ENCODE assay signal across 16 cellular contexts in genomic region chr1:157781048-157781447, GRCh38. TPM values are rescaled to one million over a fixed set of nuclear protein-coding genes. Genes with fewer than 3 reads are reported as not detected.
DNase-seq lines count a peak whose midpoint lies in the region; ATAC-seq lines count a peak whose summit lies in the region.
"Had no signal": no experiment of that assay in that cellular context is flagged by ENCODE, and none has a peak within 500 bp of the region (broad histone marks: within the 10 kb centered on the region; RNA-seq: fewer than 3 reads in every experiment).

No MANE protein-coding gene starts in this region.

- peaks cover 10% of the 10 kb centered on the region for H3K4me1 Mint-ChIP-seq in stimulated activated naive CD8-positive, alpha-beta T cell treated with anti-CD3 and anti-CD28 coated beads, Interleukin-15, amount 100 ng/mL, for 72 hours
- H3K4me1 Mint-ChIP-seq in activated T-helper 1 cell treated with anti-CD3 and anti-CD28 coated beads, Interleukin-12 subunit alpha, Interleukin-12 subunit beta, Interleukin-2, Interleukin-4 antibody, amounts not matched to agents 30 ng/mL and 10 ng/mL and 1 ng/mL, durations not matched to agents 14 hours and 24 hours and 36 hours (ENCODE audit: low read depth) = no peaks in the 10 kb centered on the region

- no peak for DNase-seq in stimulated activated naive CD8-positive, alpha-beta T cell treated with anti-CD3 and anti-CD28 coated beads, Interleukin-15, amount 100 ng/mL, for 72 hours
- no peak for DNase-seq in stimulated activated naive CD8-positive, alpha-beta T cell treated with anti-CD3 and anti-CD28 coated beads, Interleukin-15, Interleukin-2, amounts not matched to agents 100 U/mL and 50 U/mL, for 24 hours
- peak; percentile 69 for DNase-seq in HT-29 (ENCODE audit: low spot score)
- no peak for DNase-seq in medulla oblongata (ENCODE audit: extremely low spot score)
- no peak for DNase-seq in NOMO-1 treated with DMSO at 0.1 percent for 48 hours (lab: John Stamatoyannopoulos, UW; ENCODE audit: unreplicated experiment)
- DNase-seq in activated T-helper 1 cell treated with anti-CD3 and anti-CD28 coated beads, Interleukin-12 subunit alpha, Interleukin-12 subunit beta, Interleukin-2, Interleukin-4 antibody, amounts not matched to agents 30 ng/mL and 10 ng/mL and 1 ng/mL, durations not matched to agents 14 hours and 24 hours and 36 hours (ENCODE audit: low spot score) = no peak
- no peak for DNase-seq in NCI-H128 (lab: John Stamatoyannopoulos, UW; ENCODE audit: unreplicated experiment)
- DNase-seq: foreskin fibroblast, IMR-90, NCI-H2227 treated with DMSO at 0.1 percent for 48 hours, substantia nigra had no signal

- H3K27ac Mint-ChIP-seq in stimulated activated naive CD8-positive, alpha-beta T cell treated with anti-CD3 and anti-CD28 coated beads, Interleukin-15, amount 100 ng/mL, for 72 hours = no peak overlapping the region
- no peak overlapping the region for H3K27ac Mint-ChIP-seq in activated T-helper 1 cell treated with anti-CD3 and anti-CD28 coated beads, Interleukin-12 subunit alpha, Interleukin-12 subunit beta, Interleukin-2, Interleukin-4 antibody, amounts not matched to agents 30 ng/mL and 10 ng/mL and 1 ng/mL, durations not matched to agents 14 hours and 24 hours and 36 hours
- H3K27ac Mint-ChIP-seq: activated naive CD4-positive, alpha-beta T cell treated with anti-CD3 and anti-CD28 coated beads, Interleukin-2, amount 50 U/mL, for 72 hours had no signal

- no peaks in the 10 kb centered on the region for H3K9me3 Mint-ChIP-seq in stimulated activated naive CD8-positive, alpha-beta T cell treated with anti-CD3 and anti-CD28 coated beads, Interleukin-15, amount 100 ng/mL, for 72 hours
- H3K9me3 Mint-ChIP-seq in activated T-helper 1 cell treated with anti-CD3 and anti-CD28 coated beads, Interleukin-12 subunit alpha, Interleukin-12 subunit beta, Interleukin-2, Interleukin-4 antibody, amounts not matched to agents 30 ng/mL and 10 ng/mL and 1 ng/mL, durations not matched to agents 14 hours and 24 hours and 36 hours = no peaks in the 10 kb centered on the region

- intact Hi-C loops in activated T-helper 1 cell treated with anti-CD3 and anti-CD28 coated beads, Interleukin-12 subunit alpha, Interleukin-12 subunit beta, Interleukin-2, Interleukin-4 antibody, amounts not matched to agents 30 ng/mL and 10 ng/mL and 1 ng/mL, durations not matched to agents 14 hours and 24 hours and 36 hours (cut with micrococcal nuclease) = no loop called here

- peak; percentile 58 for ATAC-seq in stimulated activated naive CD8-positive, alpha-beta T cell treated with anti-CD3 and anti-CD28 coated beads, Interleukin-15, amount 100 ng/mL, for 72 hours
- ATAC-seq in stimulated activated naive CD8-positive, alpha-beta T cell treated with anti-CD3 and anti-CD28 coated beads, Interleukin-15, Interleukin-2, amounts not matched to agents 100 U/mL and 50 U/mL, for 24 hours = no peak
- peak; percentile 66 for ATAC-seq in HG02798 (IDR thresholded peaks at IDR 0.05; ENCODE audit: poor library complexity, unreplicated experiment)
- ATAC-seq: left lobe of liver had no signal

- H3K27me3 Mint-ChIP-seq in stimulated activated naive CD8-positive, alpha-beta T cell treated with anti-CD3 and anti-CD28 coated beads, Interleukin-15, amount 100 ng/mL, for 72 hours = peaks cover 19% of the 10 kb centered on the region
- peaks cover under 1% of the 10 kb centered on the region for H3K27me3 Mint-ChIP-seq in activated T-helper 1 cell treated with anti-CD3 and anti-CD28 coated beads, Interleukin-12 subunit alpha, Interleukin-12 subunit beta, Interleukin-2, Interleukin-4 antibody, amounts not matched to agents 30 ng/mL and 10 ng/mL and 1 ng/mL, durations not matched to agents 14 hours and 24 hours and 36 hours (ENCODE audit: insufficient read depth)

- no peaks in the 10 kb centered on the region for H3K36me3 Mint-ChIP-seq in activated T-helper 1 cell treated with anti-CD3 and anti-CD28 coated beads, Interleukin-12 subunit alpha, Interleukin-12 subunit beta, Interleukin-2, Interleukin-4 antibody, amounts not matched to agents 30 ng/mL and 10 ng/mL and 1 ng/mL, durations not matched to agents 14 hours and 24 hours and 36 hours (ENCODE audit: low read depth)

- H3K4me3 Mint-ChIP-seq in stimulated activated naive CD8-positive, alpha-beta T cell treated with anti-CD3 and anti-CD28 coated beads, Interleukin-15, amount 100 ng/mL, for 72 hours = no peak overlapping the region
- H3K4me3 Mint-ChIP-seq in activated T-helper 1 cell treated with anti-CD3 and anti-CD28 coated beads, Interleukin-12 subunit alpha, Interleukin-12 subunit beta, Interleukin-2, Interleukin-4 antibody, amounts not matched to agents 30 ng/mL and 10 ng/mL and 1 ng/mL, durations not matched to agents 14 hours and 24 hours and 36 hours = no peak overlapping the region

RNA-seq across cellular contexts. Expression of gene FCRL2, which starts 4.1 kb away (rescaled TPM):
- not detected in 2 replicates for total RNA-seq in HT-29 (2014; rRNA removed; shearing (Covaris generic))
- total RNA-seq in activated T-helper 1 cell treated with anti-CD3 and anti-CD28 coated beads, Interleukin-12 subunit alpha, Interleukin-12 subunit beta, Interleukin-2, Interleukin-4 antibody, amounts not matched to agents 30 ng/mL and 10 ng/mL and 1 ng/mL, durations not matched to agents 14 hours and 24 hours and 36 hours = not detected in 2 replicates
- total RNA-seq: activated naive CD4-positive, alpha-beta T cell treated with anti-CD3 and anti-CD28 coated beads, Interleukin-2, amount 50 U/mL, for 72 hours; H1; IMR-90; left lobe of liver; SJSA1 had no signal

RNA-seq across cellular contexts. Expression of gene FCRL1, which starts 38.9 kb away (rescaled TPM):
- 0.28 TPM in 1 of 2 replicates, not detected in the other for total RNA-seq in HT-29 (2014; rRNA removed; shearing (Covaris generic))
- total RNA-seq in activated T-helper 1 cell treated with anti-CD3 and anti-CD28 coated beads, Interleukin-12 subunit alpha, Interleukin-12 subunit beta, Interleukin-2, Interleukin-4 antibody, amounts not matched to agents 30 ng/mL and 10 ng/mL and 1 ng/mL, durations not matched to agents 14 hours and 24 hours and 36 hours = not detected in 2 replicates
- total RNA-seq: activated naive CD4-positive, alpha-beta T cell treated with anti-CD3 and anti-CD28 coated beads, Interleukin-2, amount 50 U/mL, for 72 hours; H1; IMR-90; left lobe of liver; SJSA1 had no signal
